ENCODE assay signal across 18 cellular contexts in genomic region chr5:17061973-17062470, GRCh38.
DNase-seq lines count a peak whose midpoint lies in the region; ATAC-seq and TF ChIP-seq lines count a peak whose summit lies in the region.
"Had no signal": no experiment of that assay in that cellular context is flagged by ENCODE, and none has a peak within 500 bp of the region (broad histone marks: within the 10 kb centered on the region; RNA-seq: fewer than 3 reads in every experiment).

No MANE protein-coding gene starts in this region.

- H3F3A ChIP-seq in neural progenitor cell (ENCODE audit: low read depth) = no peaks in the 10 kb centered on the region

- H3T11ph ChIP-seq in H9 (ENCODE audit: low read length) = no peak overlapping the region

- TF ChIP-seq CTCF in H9 (conservative IDR thresholded peaks at IDR 0.05) = no peak
- TF ChIP-seq CTCF in WTC11 (IDR thresholded peaks at IDR 0.05) = no peak
- no peak for TF ChIP-seq CTCF in testis (IDR thresholded peaks at IDR 0.05)
- TF ChIP-seq CTCF in neural progenitor cell (IDR thresholded peaks at IDR 0.05) = no peak

- H3K27me3 ChIP-seq in H9 (ENCODE audit: insufficient read depth, low read length) (no peaks in the 10 kb centered on the region), testis (no peaks in the 10 kb centered on the region), neural progenitor cell (no peaks in the 10 kb centered on the region)
- H3K27me3 ChIP-seq: BE2C, SJSA1 had no signal

- H3K23me2 ChIP-seq in H9 (ENCODE audit: insufficient read length, low read depth, low read length, poor library complexity, severe bottlenecking) = no peaks in the 10 kb centered on the region

- H3K4me2 ChIP-seq in H9 (ENCODE audit: insufficient read depth, insufficient read length, low read length) = no peak overlapping the region
- no peak overlapping the region for H3K4me2 ChIP-seq in neural progenitor cell
- H3K4me2 ChIP-seq: KMS-11 had no signal

- H3K9ac ChIP-seq in H9 (ENCODE audit: extremely low read depth, insufficient read length, low read length) (no peak overlapping the region), neural progenitor cell (no peak overlapping the region)
- H3K9ac ChIP-seq: KMS-11 had no signal

- POLR2A ChIA-PET in WTC11 (lab: Charles Lee) = no interaction called here

- no peak overlapping the region for H2BK5ac ChIP-seq in H9 (ENCODE audit: insufficient read length, low read length)

- no peaks in the 10 kb centered on the region; the same call in 1 of the 2 replicates for H3K27me3 Mint-ChIP-seq in H9 (ENCODE audit: low read depth)
- no peaks in the 10 kb centered on the region; the same call in 1 of the 2 replicates for H3K27me3 Mint-ChIP-seq in WTC11 (ENCODE audit: low read depth)
- peaks cover 16% of the 10 kb centered on the region for H3K27me3 Mint-ChIP-seq in neural progenitor cell (ENCODE audit: insufficient read depth, low read depth)

- H3K18ac ChIP-seq in H9 (ENCODE audit: insufficient read length, low read depth, low read length) = no peak overlapping the region

- H3K56ac ChIP-seq in H9 (ENCODE audit: insufficient read length, low read depth, low read length) = no peak overlapping the region

- no peak overlapping the region for H2AK5ac ChIP-seq in H9 (ENCODE audit: insufficient read length, low read length)

- no peak overlapping the region for H4K5ac ChIP-seq in H9 (ENCODE audit: insufficient read length, low read depth, low read length)

- H3K9me3 ChIP-seq in H9 (ENCODE audit: control insufficient read depth, low read depth, low read length) (no peaks in the 10 kb centered on the region), testis (no peaks in the 10 kb centered on the region), neural progenitor cell (ENCODE audit: low read depth) (no peaks in the 10 kb centered on the region)
- H3K9me3 ChIP-seq: BE2C, SJSA1 had no signal

- TF ChIP-seq POLR2A in testis (IDR thresholded peaks at IDR 0.05) = no peak

- H3K4ac ChIP-seq in H9 (ENCODE audit: low read depth, low read length) = no peak overlapping the region

- intact Hi-C loops in testis (cut with DNase I; ENCODE audit: low total_unique reads) = no loop called here

- no peak overlapping the region for H4K91ac ChIP-seq in H9 (ENCODE audit: insufficient read length, low read depth, low read length)

- no peak overlapping the region for H3K14ac ChIP-seq in H9 (ENCODE audit: insufficient read depth, low read length)

- H4K20me1 ChIP-seq in H9 (ENCODE audit: control insufficient read depth, insufficient read depth, insufficient read length) (no peaks in the 10 kb centered on the region), neural progenitor cell (ENCODE audit: low read depth) (no peaks in the 10 kb centered on the region)

- H2BK20ac ChIP-seq in H9 (ENCODE audit: low read depth, low read length, poor library complexity, severe bottlenecking) = no peak overlapping the region

- no peak overlapping the region for H4K8ac ChIP-seq in H9 (replicated peaks; ENCODE audit: insufficient read length, low read depth, low read length)

- no peak overlapping the region for H3K27ac Mint-ChIP-seq in H9
- no peak overlapping the region for H3K27ac Mint-ChIP-seq in WTC11
- no peak overlapping the region for H3K27ac Mint-ChIP-seq in neural progenitor cell
- H3K27ac Mint-ChIP-seq: CD4-positive, alpha-beta memory T cell had no signal

- H3K79me2 ChIP-seq in H9 (ENCODE audit: insufficient read depth, low read length) (no peaks in the 10 kb centered on the region), neural progenitor cell (ENCODE audit: low read depth) (no peaks in the 10 kb centered on the region)

- H2AFZ ChIP-seq in H9 (ENCODE audit: low read length) (no peak overlapping the region), neural progenitor cell (replicated peaks) (no peak overlapping the region)

- no peaks in the 10 kb centered on the region for H3K4me1 ChIP-seq in H9 (ENCODE audit: insufficient read depth, low read length)
- peaks cover 31% of the 10 kb centered on the region for H3K4me1 ChIP-seq in testis
- no peaks in the 10 kb centered on the region for H3K4me1 ChIP-seq in neural progenitor cell
- H3K4me1 ChIP-seq: BE2C had no signal

- H3K4me1 Mint-ChIP-seq in H9 (peaks cover 7 to 13% of the 10 kb centered on the region in 2 experiments), WTC11 (peaks cover 22% of the 10 kb centered on the region), neural progenitor cell (peaks cover 6% of the 10 kb centered on the region)
- H3K4me1 Mint-ChIP-seq: CD4-positive, alpha-beta memory T cell had no signal

- H3K79me1 ChIP-seq in H9 (ENCODE audit: insufficient read depth, low read depth, low read length, poor library complexity, severe bottlenecking) = no peaks in the 10 kb centered on the region

- ATAC-seq in WTC11 (peak; percentile 55; the same call in 1 of the 2 replicates), GM21381 (IDR thresholded peaks at IDR 0.05; ENCODE audit: unreplicated experiment) (no peak)

- DNase-seq in H9 (peak; percentile 39), WTC11 (ENCODE audit: low spot score) (no peak), glomerular visceral epithelial cell (ENCODE audit: extremely low spot score) (peak; percentile 62), testis (peak; percentile 52), NCI-H1105 treated with DMSO at 0.1 percent for 48 hours (lab: John Stamatoyannopoulos, UW) (no peak), neural progenitor cell (ENCODE audit: low spot score) (no peak)
- DNase-seq: BE2C; CD4-positive, alpha-beta memory T cell; DMS79; MM.1S; NCI-H1105; NCI-H187; NCI-H2171 treated with DMSO at 0.1 percent for 48 hours; NCI-H510A treated with DMSO at 0.1 percent for 48 hours had no signal

- no CpG with 5 or more reads among the region's 33 CpGs for WGBS in H9 (ENCODE audit: extremely low coverage, insufficient read length, low lambda C conversion rate)
- WGBS in testis, 2 donors = 57 to 68% methylated on average over 7 to 33 of the region's 33 CpGs

- H3K4me3 Mint-ChIP-seq in H9 (no peak overlapping the region), WTC11 (no peak overlapping the region), neural progenitor cell (no peak overlapping the region)
- H3K4me3 Mint-ChIP-seq: CD4-positive, alpha-beta memory T cell had no signal

- no peak overlapping the region for H3K23ac ChIP-seq in H9 (ENCODE audit: insufficient read length, low read depth, low read length)

- H2BK120ac ChIP-seq in H9 (ENCODE audit: low read depth, low read length, poor library complexity, severe bottlenecking) = no peak overlapping the region

- no peaks in the 10 kb centered on the region for H3K9me3 Mint-ChIP-seq in H9
- H3K9me3 Mint-ChIP-seq in WTC11 = peaks cover 5% of the 10 kb centered on the region
- H3K9me3 Mint-ChIP-seq in neural progenitor cell = peaks cover 4% of the 10 kb centered on the region

- CTCF ChIA-PET in WTC11 (lab: Charles Lee) = interaction anchor here (1.4 kb wide), 1 partner anchor 71 kb away, joined by 5 read pairs; no protein-coding TSS in a partner anchor

- no peak overlapping the region for H2BK12ac ChIP-seq in H9 (ENCODE audit: insufficient read length, low read depth, low read length)

- H3K36me3 Mint-ChIP-seq in H9 (ENCODE audit: insufficient read depth in 1 of 3, low read depth in 3 of 3) (peaks cover 0 to 5% (median 4%) of the 10 kb centered on the region in 3 experiments; a peak in 2 of 7 replicates), WTC11 (no peaks in the 10 kb centered on the region), neural progenitor cell (no peaks in the 10 kb centered on the region)
- H3K36me3 Mint-ChIP-seq: CD4-positive, alpha-beta memory T cell had no signal

- H3K27ac ChIP-seq in H9 (ENCODE audit: insufficient read length, low read depth, low read length) = no peak overlapping the region
- peak overlapping the region; percentile 55 to 63 for H3K27ac ChIP-seq in testis
- no peak overlapping the region for H3K27ac ChIP-seq in neural progenitor cell
- H3K27ac ChIP-seq: KMS-11, RWPE1, SJSA1 had no signal

- no peak overlapping the region for H2BK15ac ChIP-seq in H9 (ENCODE audit: low read depth, low read length)

- H3K4me3 ChIP-seq in testis (peak overlapping the region; percentile 7 to 30), neural progenitor cell (no peak overlapping the region)
- H3K4me3 ChIP-seq: SJSA1 had no signal

- H3K36me3 ChIP-seq in testis (ENCODE audit: low read depth, missing control alignments) (no peaks in the 10 kb centered on the region), neural progenitor cell (no peaks in the 10 kb centered on the region)
- H3K36me3 ChIP-seq: BE2C, SJSA1 had no signal

TF ChIP-seq in WTC11, 78 proteins besides CTCF, POLR2A, EP300 and RAD21:
- TF ChIP-seq CREB1 (CRISPR knock-in tag; IDR thresholded peaks at IDR 0.05) = no peak
TF ChIP-seq in WTC11: peak in this region for 0.

Comparison
In these comparisons a context has a peak if more than half of its experiments do, and no peak if none do; other contexts are left out.
1. DNase-seq: peak in H9 (single experiment), glomerular visceral epithelial cell (single experiment) and testis (single experiment); none in WTC11 (single experiment), NCI-H1105 treated with DMSO at 0.1 percent for 48 hours (single experiment) and neural progenitor cell (single experiment).
2. H3K27ac ChIP-seq: peak in testis (2 of 2); none in H9 (single experiment) and neural progenitor cell (single experiment).